ENCODE assay signal across 12 cellular contexts in the genomic region with DNA sequence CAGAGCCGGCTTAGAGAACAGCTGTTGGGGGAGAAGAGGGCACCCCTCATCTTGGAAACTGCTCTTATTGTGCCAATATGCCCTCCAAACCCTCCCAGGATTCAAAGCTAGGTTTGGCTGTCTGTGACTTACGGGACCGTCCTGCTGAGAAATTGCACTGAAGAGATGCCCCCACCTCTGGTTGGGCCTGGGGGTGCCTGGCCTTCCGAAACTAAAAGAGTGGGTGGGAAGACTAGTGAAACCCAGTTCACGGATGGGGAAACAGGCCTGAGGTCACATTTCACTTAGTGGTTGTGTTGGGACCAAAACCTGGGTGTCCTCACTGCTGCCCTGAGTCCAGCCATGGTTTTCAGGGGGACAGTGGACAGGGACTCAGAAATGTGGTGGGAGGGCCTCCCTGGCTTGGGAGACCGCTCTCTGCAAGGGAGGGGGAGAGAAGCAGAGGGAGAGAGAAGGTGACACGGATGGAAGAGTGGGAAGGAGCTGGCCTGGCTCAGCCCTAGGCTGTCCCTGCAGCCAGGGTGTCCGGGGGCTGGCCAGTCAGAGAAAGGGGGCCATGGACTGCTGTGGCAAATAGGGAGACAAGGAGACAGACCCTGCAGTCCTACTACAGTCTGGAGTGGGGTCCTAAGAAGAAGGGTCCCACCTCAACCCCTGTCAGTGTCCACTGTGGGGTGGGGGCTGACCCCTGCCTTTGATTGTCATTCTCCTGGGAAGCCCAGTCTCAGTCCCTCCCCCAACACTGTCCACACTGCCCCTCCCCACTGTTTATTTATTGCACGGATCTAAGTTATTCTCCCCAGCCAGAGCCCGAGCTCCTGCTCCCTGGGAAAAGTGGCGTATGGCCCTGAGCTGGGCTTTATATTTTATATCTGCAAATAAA. TPM values are rescaled to one million over a fixed set of nuclear protein-coding genes. Genes with fewer than 3 reads are reported as not detected.
DNase-seq lines count a peak whose midpoint lies in the region; ATAC-seq, FAIRE-seq and TF ChIP-seq lines count a peak whose summit lies in the region.
"Had no signal": no experiment of that assay in that cellular context is flagged by ENCODE, and none has a peak within 500 bp of the region (broad histone marks: within the 10 kb centered on the region; RNA-seq: fewer than 3 reads in every experiment).

No MANE protein-coding gene starts in this region.

- 0 out of 2 replicates have a peak, but pooled peaks cover 9% of the 10 kb centered on the region for H4K20me1 ChIP-seq in K562 (replicated peaks; ENCODE audit: control insufficient read depth, insufficient read depth, low read length)

- no peaks in the 10 kb centered on the region for H3K9me1 ChIP-seq in K562 (ENCODE audit: control insufficient read depth, insufficient read depth, low read length)

- no TSS peak for BruUV-seq in K562 (replicated peaks; lab: Mats Ljungman, UMichigan)

- H3K4me3 ChIP-seq in K562 = no peak overlapping the region

- no peak for TF ChIP-seq CTCF in K562 (IDR thresholded peaks at IDR 0.05 in 2 of 3, conservative IDR thresholded peaks at IDR 0.05 in 1 of 3; ENCODE audit: insufficient read depth in 2 of 3, low read depth in 1 of 3, low read length in 3 of 3)

- H2AFZ ChIP-seq in K562 (ENCODE audit: low read depth, low read length) = no peak overlapping the region

- TF ChIP-seq EP300 in K562 (IDR thresholded peaks at IDR 0.05; ENCODE audit: low read length) = no peak

- no peak for DNase-seq in stimulated activated naive CD8-positive, alpha-beta T cell treated with anti-CD3 and anti-CD28 coated beads, Interleukin-15, amount 100 ng/mL, for 72 hours
- DNase-seq in stimulated activated naive CD8-positive, alpha-beta T cell treated with anti-CD3 and anti-CD28 coated beads, Interleukin-15, Interleukin-2, amounts not matched to agents 100 U/mL and 50 U/mL, for 24 hours = no peak
- no peak for DNase-seq in K562 (ENCODE audit: extremely low read depth in 1 of 4, low spot score in 3 of 4)
- DNase-seq in natural killer cell treated with Interleukin-12 subunit alpha and Interleukin-12 subunit beta and Interleukin-15 and Interleukin-18, amount 100 ng/mL, for 72 hours (ENCODE audit: low spot score) = no peak
- no peak for DNase-seq in NCI-H446 treated with DMSO at 0.1 percent for 48 hours (lab: John Stamatoyannopoulos, UW)
- DNase-seq in NOMO-1 treated with dmso at 0.1 percent for 144 hours (lab: John Stamatoyannopoulos, UW; ENCODE audit: unreplicated experiment) = no peak
- DNase-seq: AML-193 had no signal

- H3K9ac ChIP-seq in K562 (ENCODE audit: insufficient read depth in 1 of 2, low read depth in 2 of 2, low read length in 2 of 2) = peak overlapping the region in 1 of 2 experiments; percentile 76; a peak in 1 of 4 replicates

- no peaks in the 10 kb centered on the region for H3K27me3 Mint-ChIP-seq in stimulated activated naive CD8-positive, alpha-beta T cell treated with anti-CD3 and anti-CD28 coated beads, Interleukin-15, amount 100 ng/mL, for 72 hours
- H3K27me3 Mint-ChIP-seq in natural killer cell treated with Interleukin-12 subunit alpha and Interleukin-12 subunit beta and Interleukin-15 and Interleukin-18, amount 100 ng/mL, for 72 hours = no peaks in the 10 kb centered on the region

- no peak for ATAC-seq in stimulated activated naive CD8-positive, alpha-beta T cell treated with anti-CD3 and anti-CD28 coated beads, Interleukin-15, amount 100 ng/mL, for 72 hours
- ATAC-seq in stimulated activated naive CD8-positive, alpha-beta T cell treated with anti-CD3 and anti-CD28 coated beads, Interleukin-15, Interleukin-2, amounts not matched to agents 100 U/mL and 50 U/mL, for 24 hours = no peak
- ATAC-seq in K562 (peak; percentile 8; the same call in 2 of the 3 replicates), HG02798 (IDR thresholded peaks at IDR 0.05; ENCODE audit: poor library complexity, unreplicated experiment) (no peak)
- no peak for ATAC-seq in natural killer cell treated with Interleukin-12 subunit alpha and Interleukin-12 subunit beta and Interleukin-15 and Interleukin-18, amount 100 ng/mL, for 72 hours
- ATAC-seq in activated CD4-positive, CD25-positive, alpha-beta regulatory T cell treated with anti-CD3 and anti-CD28 coated beads, Interleukin-2, amount 50 U/mL, for 24 hours = no peak

- H3K4me1 ChIP-seq in K562 (replicated peaks in 1 of 2; ENCODE audit: control insufficient read depth in 2 of 2, insufficient read depth in 2 of 2, low read length in 2 of 2) = peaks cover 10 to 31% of the 10 kb centered on the region in 2 experiments; a peak in 4 of 5 replicates

- H3K27me3 ChIP-seq in K562 (ENCODE audit: control insufficient read depth in 2 of 2, insufficient read depth in 2 of 2, low read length in 2 of 2) = no peaks in the 10 kb centered on the region

- intact Hi-C loops in K562 (cut with micrococcal nuclease) = no loop called here

- H3K36me3 ChIP-seq in K562 (ENCODE audit: control insufficient read depth, insufficient read depth, low read length) = peaks cover 2% of the 10 kb centered on the region; the same call in 1 of the 3 replicates

- peak overlapping the region; percentile 30; the same call in 1 of the 2 replicates for H3K4me2 ChIP-seq in K562 (ENCODE audit: insufficient read depth, low read length)

- no peak overlapping the region for H3K27ac ChIP-seq in K562 (ENCODE audit: extremely low read depth, low read depth, low read length)

- peak overlapping the region; percentile 4 to 50 for H3K4me3 Mint-ChIP-seq in stimulated activated naive CD8-positive, alpha-beta T cell treated with anti-CD3 and anti-CD28 coated beads, Interleukin-15, amount 100 ng/mL, for 72 hours
- peak overlapping the region; percentile 25 for H3K4me3 Mint-ChIP-seq in natural killer cell treated with Interleukin-12 subunit alpha and Interleukin-12 subunit beta and Interleukin-15 and Interleukin-18, amount 100 ng/mL, for 72 hours

- POLR2A ChIA-PET in K562 (lab: Yijun Ruan, JAX) = interaction anchor here (0.6 to 4.9 kb wide), 6 partner anchors 12 to 1859 kb away, joined by 3 to 44 read pairs (median 3); partner anchors contain the start of gene MAFF

- in situ Hi-C loops in K562 (cut with MboI) = no loop called here

- peaks cover 44% of the 10 kb centered on the region for H3K4me1 Mint-ChIP-seq in stimulated activated naive CD8-positive, alpha-beta T cell treated with anti-CD3 and anti-CD28 coated beads, Interleukin-15, amount 100 ng/mL, for 72 hours
- peaks cover 21 to 43% of the 10 kb centered on the region in 2 donors for H3K4me1 Mint-ChIP-seq in natural killer cell treated with Interleukin-12 subunit alpha and Interleukin-12 subunit beta and Interleukin-15 and Interleukin-18, amount 100 ng/mL, for 72 hours (ENCODE audit: low read depth in 2 of 2)

- no peaks in the 10 kb centered on the region for H3K9me3 ChIP-seq in K562 (replicated peaks; ENCODE audit: control insufficient read depth, insufficient read depth, low read depth, low read length)
- H3K9me3 ChIP-seq: psoas muscle had no signal

- H3K79me2 ChIP-seq in K562 (ENCODE audit: control insufficient read depth, insufficient read depth, low read length) = peaks cover 4% of the 10 kb centered on the region; the same call in 1 of the 3 replicates

- WGBS in K562 (ENCODE audit: insufficient coverage, low coverage, missing lambda C conversion rate) = 77% methylated on average over 8 of the region's 11 CpGs

- no peak; the same call in 1 of the 2 replicates for TF ChIP-seq POLR2A in K562 (conservative IDR thresholded peaks at IDR 0.05)

- no peaks in the 10 kb centered on the region for H3K9me3 Mint-ChIP-seq in stimulated activated naive CD8-positive, alpha-beta T cell treated with anti-CD3 and anti-CD28 coated beads, Interleukin-15, amount 100 ng/mL, for 72 hours
- H3K9me3 Mint-ChIP-seq in natural killer cell treated with Interleukin-12 subunit alpha and Interleukin-12 subunit beta and Interleukin-15 and Interleukin-18, amount 100 ng/mL, for 72 hours = no peaks in the 10 kb centered on the region

- H3K36me3 Mint-ChIP-seq in natural killer cell treated with Interleukin-12 subunit alpha and Interleukin-12 subunit beta and Interleukin-15 and Interleukin-18, amount 100 ng/mL, for 72 hours = no peaks in the 10 kb centered on the region

- CTCF ChIA-PET in K562 (lab: Yijun Ruan, JAX; ENCODE audit: low intra/inter-chr PET ratio) = interaction anchor here (0.6 to 0.7 kb wide), 2 partner anchors 100 to 1226 kb away, joined by 3 read pairs; no protein-coding TSS in a partner anchor

- H3K27ac Mint-ChIP-seq in stimulated activated naive CD8-positive, alpha-beta T cell treated with anti-CD3 and anti-CD28 coated beads, Interleukin-15, amount 100 ng/mL, for 72 hours = peak overlapping the region in 1 of 2 donors; percentile 29
- H3K27ac Mint-ChIP-seq in natural killer cell treated with Interleukin-12 subunit alpha and Interleukin-12 subunit beta and Interleukin-15 and Interleukin-18, amount 100 ng/mL, for 72 hours = peak overlapping the region; percentile 39 to 68

- no peak for TF ChIP-seq RAD21 in K562 (CRISPR knock-in tag; conservative IDR thresholded peaks at IDR 0.05 in 1 of 2, IDR thresholded peaks at IDR 0.05 in 1 of 2)

- FAIRE-seq in K562 (lab: Jason Lieb, UNC) = no peak
- FAIRE-seq: RCC 7860, TTC549 had no signal

RNA-seq across cellular contexts. Expression of gene MAFF, which starts 13.6 kb away (rescaled TPM):
- 4.2 and 9.2 TPM in 2 replicates for total RNA-seq in K562 (2011; cell fraction: chromatin; rRNA removed; ENCODE audit: low replicate concordance)
- 5.4 and 6.7 TPM in 2 replicates for total RNA-seq in K562 (2011; cell fraction: nucleolus; rRNA removed)
- 6.3 and 7.8 TPM in 2 replicates for total RNA-seq in K562 (2011; cell fraction: nucleoplasm; rRNA removed)
- total RNA-seq in K562 (2014; rRNA removed) = 8.0 and 8.9 TPM in 2 replicates
- 4.5 and 5.2 TPM in 2 replicates for total RNA-seq in K562 (2014; rRNA removed; fragmentation: Illumina TruSeq; extraction: Trizol)
- 1.9 and 2.1 TPM in 2 replicates for total RNA-seq in K562 (2015; rRNA removed; fragmentation: Illumina TruSeq; extraction: Trizol)
- total RNA-seq in K562 (2021) = 5.9 and 7.9 TPM in 2 replicates
- polyA plus RNA-seq in K562 (2011; rRNA removed) = 3.3 and 5.4 TPM in 2 replicates
- 3.1 and 11.0 TPM in 2 replicates for polyA plus RNA-seq in K562 (2011; cell fraction: cytosol; rRNA removed)
- polyA plus RNA-seq in K562 (2011; cell fraction: nucleus; rRNA removed) = 1.8 and 4.2 TPM in 2 replicates
- polyA plus RNA-seq in K562 (2012) = 5.4 and 9.4 TPM in 2 replicates
- 5.8 and 6.1 TPM in 2 replicates for polyA plus RNA-seq in K562 (2014; fragmentation: Illumina TruSeq; extraction: Trizol)
- under 1 TPM; 0.51 to 0.60 TPM for polyA plus RNA-seq in K562 (2014; fragmentation: Nextera tagmentation; extraction: Ambion mirVana)
- 6.9 and 7.0 TPM in 2 replicates for polyA plus RNA-seq in K562 (2014; rRNA removed)
- polyA minus RNA-seq in K562 (2011; rRNA and poly(A)+ RNA removed) = 1.8 and 2.8 TPM in 2 replicates
- 2.8 and 3.2 TPM in 2 replicates for polyA minus RNA-seq in K562 (2011; cell fraction: cytosol; rRNA and poly(A)+ RNA removed)
- polyA minus RNA-seq in K562 (2011; cell fraction: nucleus; rRNA and poly(A)+ RNA removed) = 2.3 and 2.6 TPM in 2 replicates
- 10 to 100 TPM; 19.7 to 43.0 TPM for total RNA-seq in natural killer cell treated with Interleukin-12 subunit alpha and Interleukin-12 subunit beta and Interleukin-15 and Interleukin-18, amount 100 ng/mL, for 72 hours

RNA-seq across cellular contexts. Expression of gene PLA2G6, which starts 33.8 kb away (rescaled TPM):
- 64.9 and 174 TPM in 2 replicates for total RNA-seq in K562 (2011; cell fraction: chromatin; rRNA removed; ENCODE audit: low replicate concordance)
- total RNA-seq in K562 (2011; cell fraction: nucleolus; rRNA removed) = 86.7 and 90.4 TPM in 2 replicates
- total RNA-seq in K562 (2011; cell fraction: nucleoplasm; rRNA removed) = 47.3 and 58.2 TPM in 2 replicates
- total RNA-seq in K562 (2014; rRNA removed) = 9.1 and 9.7 TPM in 2 replicates
- total RNA-seq in K562 (2014; rRNA removed; fragmentation: Illumina TruSeq; extraction: Trizol) = 2.8 and 3.2 TPM in 2 replicates
- 2.1 TPM in 2 replicates for total RNA-seq in K562 (2015; rRNA removed; fragmentation: Illumina TruSeq; extraction: Trizol)
- total RNA-seq in K562 (2021) = 10.8 and 10.9 TPM in 2 replicates
- 10.9 and 18.1 TPM in 2 replicates for polyA plus RNA-seq in K562 (2011; rRNA removed)
- polyA plus RNA-seq in K562 (2011; cell fraction: cytosol; rRNA removed) = 8.3 and 14.3 TPM in 2 replicates
- polyA plus RNA-seq in K562 (2011; cell fraction: nucleus; rRNA removed) = 109 and 177 TPM in 2 replicates
- 14.3 and 16.8 TPM in 2 replicates for polyA plus RNA-seq in K562 (2012)
- polyA plus RNA-seq in K562 (2014; fragmentation: Illumina TruSeq; extraction: Trizol) = 7.9 and 9.7 TPM in 2 replicates
- polyA plus RNA-seq in K562 (2014; fragmentation: Nextera tagmentation; extraction: Ambion mirVana) = under 1 TPM; 0.11 to 0.13 TPM
- 8.8 and 12.2 TPM in 2 replicates for polyA plus RNA-seq in K562 (2014; rRNA removed)
- 27.5 and 34.5 TPM in 2 replicates for polyA minus RNA-seq in K562 (2011; rRNA and poly(A)+ RNA removed)
- 13.3 and 26.9 TPM in 2 replicates for polyA minus RNA-seq in K562 (2011; cell fraction: cytosol; rRNA and poly(A)+ RNA removed)
- polyA minus RNA-seq in K562 (2011; cell fraction: nucleus; rRNA and poly(A)+ RNA removed) = 90.7 and 117 TPM in 2 replicates
- total RNA-seq in natural killer cell treated with Interleukin-12 subunit alpha and Interleukin-12 subunit beta and Interleukin-15 and Interleukin-18, amount 100 ng/mL, for 72 hours = 10 to 100 TPM; 24.5 to 40.1 TPM

RNA-seq across cellular contexts. Expression of gene TMEM184B, which starts 57.4 kb away (rescaled TPM):
- 16.3 and 42.3 TPM in 2 replicates for total RNA-seq in K562 (2011; cell fraction: chromatin; rRNA removed; ENCODE audit: low replicate concordance)
- total RNA-seq in K562 (2011; cell fraction: nucleolus; rRNA removed) = 20.4 and 25.5 TPM in 2 replicates
- 21.6 and 32.1 TPM in 2 replicates for total RNA-seq in K562 (2011; cell fraction: nucleoplasm; rRNA removed)
- total RNA-seq in K562 (2014; rRNA removed) = 8.4 and 9.6 TPM in 2 replicates
- total RNA-seq in K562 (2014; rRNA removed; fragmentation: Illumina TruSeq; extraction: Trizol) = 4.0 and 5.5 TPM in 2 replicates
- 6.2 and 6.7 TPM in 2 replicates for total RNA-seq in K562 (2015; rRNA removed; fragmentation: Illumina TruSeq; extraction: Trizol)
- total RNA-seq in K562 (2021) = 22.7 and 25.1 TPM in 2 replicates
- 4.9 and 12.2 TPM in 2 replicates for polyA plus RNA-seq in K562 (2011; rRNA removed)
- polyA plus RNA-seq in K562 (2011; cell fraction: cytosol; rRNA removed) = 8.3 and 11.2 TPM in 2 replicates
- polyA plus RNA-seq in K562 (2011; cell fraction: nucleus; rRNA removed) = 16.1 and 21.6 TPM in 2 replicates
- polyA plus RNA-seq in K562 (2012) = 14.8 and 20.5 TPM in 2 replicates
- polyA plus RNA-seq in K562 (2014; fragmentation: Illumina TruSeq; extraction: Trizol) = 14.2 and 16.4 TPM in 2 replicates
- polyA plus RNA-seq in K562 (2014; fragmentation: Nextera tagmentation; extraction: Ambion mirVana) = under 1 TPM; 0.31 to 0.38 TPM
- polyA plus RNA-seq in K562 (2014; rRNA removed) = 10.1 and 14.1 TPM in 2 replicates
- 6.7 and 7.8 TPM in 2 replicates for polyA minus RNA-seq in K562 (2011; rRNA and poly(A)+ RNA removed)
- 12.2 and 15.7 TPM in 2 replicates for polyA minus RNA-seq in K562 (2011; cell fraction: cytosol; rRNA and poly(A)+ RNA removed)
- polyA minus RNA-seq in K562 (2011; cell fraction: nucleus; rRNA and poly(A)+ RNA removed) = 5.1 and 5.8 TPM in 2 replicates
- total RNA-seq in natural killer cell treated with Interleukin-12 subunit alpha and Interleukin-12 subunit beta and Interleukin-15 and Interleukin-18, amount 100 ng/mL, for 72 hours = 10 to 100 TPM; 59.4 to 59.8 TPM
